36 cellular contexts compared by ENCODE assay signal in genomic region chr17:76433693-76434092, GRCh38. TPM values are rescaled to one million over a fixed set of nuclear protein-coding genes. Genes with fewer than 3 reads are reported as not detected.
"Had no signal": no experiment of that assay in that cellular context is flagged by ENCODE, and none has a peak within 500 bp of the region (broad histone marks: within the 10 kb centered on the region; RNA-seq: fewer than 3 reads in every experiment).

No MANE protein-coding gene starts in this region.

- ATAC-seq: activated naive CD8-positive, alpha-beta T cell treated with anti-CD3 and anti-CD28 coated beads, Interleukin-2, amount 50 U/mL, for 24 hours; gastroesophageal sphincter; left cardiac atrium; left ventricle myocardium superior; sciatic nerve; stimulated activated effector memory CD8-positive, alpha-beta T cell treated with anti-CD3 and anti-CD28 coated beads, Interleukin-12 subunit alpha, Interleukin-12 subunit beta, amount 100 ng/mL, for 72 hours; T-helper 17 cell had no signal

- H3K27me3 Mint-ChIP-seq: activated CD4-positive, alpha-beta memory T cell treated with anti-CD3 and anti-CD28 coated beads, Interleukin-2, amount 10 ng/mL, durations not matched to agents 7 days and 5 days; activated CD4-positive, alpha-beta T cell treated with anti-CD3 and anti-CD28 coated beads, Interleukin-2, amount 10 ng/mL, durations not matched to agents 7 days and 5 days; activated naive CD8-positive, alpha-beta T cell treated with anti-CD3 and anti-CD28 coated beads, Interleukin-2, amount 50 U/mL, for 24 hours; activated T-cell treated with anti-CD3 and anti-CD28 coated beads, Interleukin-2, amount 50 U/mL, for 24 hours; progenitor cell of endocrine pancreas; T-helper 17 cell had no signal

- H3K4me3 Mint-ChIP-seq: activated CD4-positive, alpha-beta memory T cell treated with anti-CD3 and anti-CD28 coated beads, Interleukin-2, amount 10 ng/mL, durations not matched to agents 7 days and 5 days; activated CD4-positive, alpha-beta T cell treated with anti-CD3 and anti-CD28 coated beads, Interleukin-2, amount 10 ng/mL, durations not matched to agents 7 days and 5 days; activated naive CD8-positive, alpha-beta T cell treated with anti-CD3 and anti-CD28 coated beads, Interleukin-2, amount 50 U/mL, for 24 hours; activated T-cell treated with anti-CD3 and anti-CD28 coated beads, Interleukin-2, amount 50 U/mL, for 24 hours; stimulated activated effector memory CD8-positive, alpha-beta T cell treated with anti-CD3 and anti-CD28 coated beads, Interleukin-12 subunit alpha, Interleukin-12 subunit beta, amount 100 ng/mL, for 72 hours; T-helper 17 cell had no signal

- H3K4me1 Mint-ChIP-seq: activated CD4-positive, alpha-beta memory T cell treated with anti-CD3 and anti-CD28 coated beads, Interleukin-2, amount 10 ng/mL, durations not matched to agents 7 days and 5 days; activated CD4-positive, alpha-beta T cell treated with anti-CD3 and anti-CD28 coated beads, Interleukin-2, amount 10 ng/mL, durations not matched to agents 7 days and 5 days had no signal

- H3K9me3 Mint-ChIP-seq: activated CD4-positive, alpha-beta memory T cell treated with anti-CD3 and anti-CD28 coated beads, Interleukin-2, amount 10 ng/mL, durations not matched to agents 7 days and 5 days; activated CD4-positive, alpha-beta T cell treated with anti-CD3 and anti-CD28 coated beads, Interleukin-2, amount 10 ng/mL, durations not matched to agents 7 days and 5 days; activated naive CD8-positive, alpha-beta T cell treated with anti-CD3 and anti-CD28 coated beads, Interleukin-2, amount 50 U/mL, for 24 hours; activated T-cell treated with anti-CD3 and anti-CD28 coated beads, Interleukin-2, amount 50 U/mL, for 24 hours; stimulated activated effector memory CD8-positive, alpha-beta T cell treated with anti-CD3 and anti-CD28 coated beads, Interleukin-12 subunit alpha, Interleukin-12 subunit beta, amount 100 ng/mL, for 72 hours had no signal

- H3K27ac Mint-ChIP-seq: activated CD4-positive, alpha-beta memory T cell treated with anti-CD3 and anti-CD28 coated beads, Interleukin-2, amount 10 ng/mL, durations not matched to agents 7 days and 5 days; activated CD4-positive, alpha-beta T cell treated with anti-CD3 and anti-CD28 coated beads, Interleukin-2, amount 10 ng/mL, durations not matched to agents 7 days and 5 days; activated naive CD8-positive, alpha-beta T cell treated with anti-CD3 and anti-CD28 coated beads, Interleukin-2, amount 50 U/mL, for 24 hours; activated T-cell treated with anti-CD3 and anti-CD28 coated beads, Interleukin-2, amount 50 U/mL, for 24 hours; progenitor cell of endocrine pancreas; stimulated activated effector memory CD8-positive, alpha-beta T cell treated with anti-CD3 and anti-CD28 coated beads, Interleukin-12 subunit alpha, Interleukin-12 subunit beta, amount 100 ng/mL, for 72 hours; T-helper 17 cell had no signal

- FAIRE-seq: keratinocyte had no signal

- DNase-seq: activated CD4-positive, alpha-beta memory T cell treated with anti-CD3 and anti-CD28 coated beads, Interleukin-2, amount 10 ng/mL, durations not matched to agents 7 days and 5 days; activated CD4-positive, alpha-beta T cell treated with anti-CD3 and anti-CD28 coated beads for 1 hour; activated CD4-positive, alpha-beta T cell treated with anti-CD3 and anti-CD28 coated beads, Interleukin-2, amount 10 ng/mL, durations not matched to agents 7 days and 5 days; activated CD8-positive, alpha-beta memory T cell treated with anti-CD3 and anti-CD28 coated beads, Interleukin-2, amount 50 U/mL, for 48 hours; activated gamma-delta T cell; activated naive CD4-positive, alpha-beta T cell treated with anti-CD3 and anti-CD28 coated beads, Interleukin-2, amount 50 U/mL, for 16 hours; activated naive CD8-positive, alpha-beta T cell treated with anti-CD3 and anti-CD28 coated beads, Interleukin-2, amount 50 U/mL, for 24 hours; activated T-cell treated with anti-CD3 and anti-CD28 coated beads, Interleukin-2, amount 50 U/mL, for 24 hours; amygdala; central memory CD4-positive, alpha-beta T cell; dermis blood vessel endothelial cell; effector CD8-positive, alpha-beta T cell; erythroblast; left cardiac atrium; left ventricle myocardium superior; ovary; retina; stimulated activated CD4-positive, alpha-beta T cell treated with anti-CD3 and anti-CD28 coated beads, Interleukin-12 subunit alpha, Interleukin-12 subunit beta, amount 100 ng/mL, for 4 hours; stimulated activated CD4-positive, alpha-beta T cell treated with anti-CD3 and anti-CD28 coated beads, Interleukin-4, amount 100 ng/mL, for 24 hours; stomach; T-helper 17 cell; T1000; thyroid gland; upper lobe of left lung; WERI-Rb-1 had no signal

RNA-seq across cellular contexts. Expression of gene AANAT, which starts 33.7 kb away (rescaled TPM):
- total RNA-seq: activated CD4-positive, alpha-beta memory T cell treated with anti-CD3 and anti-CD28 coated beads, Interleukin-2, amount 10 ng/mL, durations not matched to agents 7 days and 5 days; activated CD4-positive, alpha-beta T cell treated with anti-CD3 and anti-CD28 coated beads, Interleukin-2, amount 10 ng/mL, durations not matched to agents 7 days and 5 days; breast epithelium; dermis blood vessel endothelial cell; gastroesophageal sphincter; hepatocyte; left cardiac atrium; left ventricle myocardium superior; lung microvascular endothelial cell; mucosa of gallbladder; ovary; progenitor cell of endocrine pancreas; sciatic nerve; stomach; T-helper 17 cell; upper lobe of left lung; vagina had no signal
- polyA plus RNA-seq: hepatocyte, keratinocyte, neural cell, ovary had no signal
